In genomic region chr11:126348806-126349582, GRCh38 we compare ENCODE assay signal across 8 cellular contexts. TPM values are rescaled to one million over a fixed set of nuclear protein-coding genes. Genes with fewer than 3 reads are reported as not detected.
A peak's percentile ranks its signal among the peaks of the same experiment; 100 is the strongest.
DNase-seq lines count a peak whose midpoint lies in the region; ATAC-seq lines count a peak whose summit lies in the region.

No MANE protein-coding gene starts in this region.

- peak; percentile 71 for DNase-seq in AG08395 (ENCODE audit: low spot score)
- DNase-seq in NCI-H69 (lab: John Stamatoyannopoulos, UW): peak; percentile 30
- peak; percentile 72 for DNase-seq in fibroblast of gingiva (ENCODE audit: low read depth)
- peak; percentile 35 for DNase-seq in natural killer cell treated with Interleukin-12 subunit alpha and Interleukin-12 subunit beta and Interleukin-15 and Interleukin-18, amount 100 ng/mL, for 72 hours (ENCODE audit: low spot score)
- no peak for DNase-seq in iPS-NIHi7 (ENCODE audit: extremely low spot score)
- no peak for DNase-seq in SKM-1 (lab: John Stamatoyannopoulos, UW; ENCODE audit: unreplicated experiment)
- no peak for DNase-seq in stimulated activated CD4-positive, alpha-beta T cell treated with anti-CD3 and anti-CD28 coated beads, Interleukin-2, amount 100 ng/mL, for 48 hours

- H3K27ac Mint-ChIP-seq in natural killer cell treated with Interleukin-12 subunit alpha and Interleukin-12 subunit beta and Interleukin-15 and Interleukin-18, amount 100 ng/mL, for 72 hours: peak overlapping the region; percentile 95 to 99

- H3K27me3 Mint-ChIP-seq in natural killer cell treated with Interleukin-12 subunit alpha and Interleukin-12 subunit beta and Interleukin-15 and Interleukin-18, amount 100 ng/mL, for 72 hours: no peaks in the 10 kb centered on the region

- no peak for ATAC-seq in natural killer cell treated with Interleukin-12 subunit alpha and Interleukin-12 subunit beta and Interleukin-15 and Interleukin-18, amount 100 ng/mL, for 72 hours
- no peak for ATAC-seq in HG02840 (IDR thresholded peaks at IDR 0.05; ENCODE audit: low FRiP score, unreplicated experiment)

- H3K4me3 Mint-ChIP-seq in natural killer cell treated with Interleukin-12 subunit alpha and Interleukin-12 subunit beta and Interleukin-15 and Interleukin-18, amount 100 ng/mL, for 72 hours: peak overlapping the region; percentile 42

- H3K9me3 Mint-ChIP-seq in natural killer cell treated with Interleukin-12 subunit alpha and Interleukin-12 subunit beta and Interleukin-15 and Interleukin-18, amount 100 ng/mL, for 72 hours: peaks cover 4% of the 10 kb centered on the region

- peaks cover 51 to 54% of the 10 kb centered on the region in 2 donors for H3K4me1 Mint-ChIP-seq in natural killer cell treated with Interleukin-12 subunit alpha and Interleukin-12 subunit beta and Interleukin-15 and Interleukin-18, amount 100 ng/mL, for 72 hours (ENCODE audit: low read depth in 2 of 2)

- peaks cover 21% of the 10 kb centered on the region for H3K36me3 Mint-ChIP-seq in natural killer cell treated with Interleukin-12 subunit alpha and Interleukin-12 subunit beta and Interleukin-15 and Interleukin-18, amount 100 ng/mL, for 72 hours

RNA-seq across cellular contexts. Expression of gene ST3GAL4, which starts 6.5 kb away (rescaled TPM):
- total RNA-seq in natural killer cell treated with Interleukin-12 subunit alpha and Interleukin-12 subunit beta and Interleukin-15 and Interleukin-18, amount 100 ng/mL, for 72 hours: 10 to 100 TPM; 60.4 to 60.9 TPM

RNA-seq across cellular contexts. Expression of gene DCPS, which starts 45.1 kb away (rescaled TPM):
- total RNA-seq in natural killer cell treated with Interleukin-12 subunit alpha and Interleukin-12 subunit beta and Interleukin-15 and Interleukin-18, amount 100 ng/mL, for 72 hours: 10 to 100 TPM; 32.8 to 46.7 TPM

Comparison
In these comparisons a context has a peak if more than half of its experiments do, and no peak if none do; other contexts are left out.
1. DNase-seq: peak in AG08395 (single experiment), NCI-H69 (single experiment), fibroblast of gingiva (single experiment) and natural killer cell treated with Interleukin-12 subunit alpha and Interleukin-12 subunit beta and Interleukin-15 and Interleukin-18, amount 100 ng/mL, for 72 hours (single experiment); none in iPS-NIHi7 (single experiment), SKM-1 (single experiment) and stimulated activated CD4-positive, alpha-beta T cell treated with anti-CD3 and anti-CD28 coated beads, Interleukin-2, amount 100 ng/mL, for 48 hours (0 of 2).